In the genomic region with DNA sequence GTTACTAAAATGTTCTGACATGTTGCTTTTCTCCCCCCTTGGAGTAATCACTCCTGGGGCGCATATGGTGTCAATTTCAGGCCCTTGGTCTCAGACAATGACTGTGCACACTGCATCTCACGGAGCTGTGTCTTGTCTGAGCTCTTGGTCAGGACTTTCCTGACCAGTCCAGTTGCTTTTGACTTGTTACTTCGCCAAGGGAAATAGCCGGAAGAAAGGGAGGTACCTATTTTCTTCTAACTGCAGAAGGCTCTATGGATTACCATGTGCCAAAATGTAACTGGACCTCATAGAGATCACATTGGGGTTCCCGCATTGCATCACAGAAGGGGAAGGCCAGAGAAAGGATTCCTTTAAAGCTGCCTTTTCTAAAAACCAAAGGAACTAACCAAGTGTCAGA, we compare ENCODE assay signal across 20 cellular contexts.
A peak's percentile ranks its signal among the peaks of the same experiment; 100 is the strongest.
DNase-seq lines count a peak whose midpoint lies in the region; ATAC-seq and TF ChIP-seq lines count a peak whose summit lies in the region.
"Had no signal": no experiment of that assay in that cellular context is flagged by ENCODE, and none has a peak within 500 bp of the region (broad histone marks: within the 10 kb centered on the region; RNA-seq: fewer than 3 reads in every experiment).

No MANE protein-coding gene starts in this region.

- H3K4me3 ChIP-seq in GM23248 = peak overlapping the region; percentile 1; the same call in 1 of the 2 replicates
- H3K4me3 ChIP-seq in fibroblast of the aortic adventitia (ENCODE audit: low read depth, low read length) = no peak overlapping the region
- H3K4me3 ChIP-seq: ascending aorta, dorsolateral prefrontal cortex, pancreas, SK-N-MC had no signal

- H4K20me1 ChIP-seq in GM23248 (ENCODE audit: insufficient read depth) = no peaks in the 10 kb centered on the region

- H3K4me1 ChIP-seq in GM23248 (ENCODE audit: insufficient read depth) = peaks cover 44% of the 10 kb centered on the region
- H3K4me1 ChIP-seq: ascending aorta had no signal

- peak overlapping the region; percentile 30; the same call in 1 of the 2 replicates for H3K9ac ChIP-seq in GM23248

- no peaks in the 10 kb centered on the region for H3K79me2 ChIP-seq in GM23248 (ENCODE audit: insufficient read depth)

- no peaks in the 10 kb centered on the region for H3K9me3 ChIP-seq in GM23248 (ENCODE audit: low read depth)
- H3K9me3 ChIP-seq: ascending aorta, pancreas had no signal

- 8 to 10% methylated on average over 5 of the region's 5 CpGs for WGBS in GM23248 (ENCODE audit: low coverage in 1 of 2, low lambda C conversion rate in 2 of 2, missing lambda C conversion rate in 2 of 2), 2 experiments

- H3K9me2 ChIP-seq in GM23248 (ENCODE audit: insufficient read depth) = no peaks in the 10 kb centered on the region

- H2AFZ ChIP-seq in GM23248 = no peak overlapping the region

- no peaks in the 10 kb centered on the region for H3K36me3 ChIP-seq in GM23248 (ENCODE audit: low read depth)
- H3K36me3 ChIP-seq: ascending aorta, pancreas had no signal

- TF ChIP-seq CTCF in fibroblast of the aortic adventitia (IDR thresholded peaks at IDR 0.05; ENCODE audit: insufficient read depth, low read length) = no peak

- H3K4me2 ChIP-seq in GM23248 (ENCODE audit: unreplicated experiment) = peak overlapping the region; percentile 40

- H3F3A ChIP-seq in GM23248 (ENCODE audit: insufficient read depth) = peaks cover 41% of the 10 kb centered on the region

- peak overlapping the region; percentile 60 for H3K27ac ChIP-seq in GM23248
- H3K27ac ChIP-seq: ascending aorta, dorsolateral prefrontal cortex, HL-60, SK-N-MC had no signal

- H3K27me3 ChIP-seq in GM23248 (replicated peaks; ENCODE audit: insufficient read depth) = no peaks in the 10 kb centered on the region
- H3K27me3 ChIP-seq: ascending aorta, pancreas had no signal

- DNase-seq in AG20443 (ENCODE audit: low spot score) (peak; percentile 76), GM23248 (peak; percentile 84), fibroblast of the aortic adventitia (ENCODE audit: low read depth) (peak; percentile 69), pons (ENCODE audit: low spot score) (peak; percentile 11), germinal center (ENCODE audit: low spot score) (no peak)
- DNase-seq in stimulated activated CD4-positive, alpha-beta T cell treated with anti-CD3 and anti-CD28 coated beads, Interleukin-15, amount 100 ng/mL, for 24 hours = no peak
- DNase-seq: activated CD4-positive, alpha-beta T cell treated with anti-CD3 and anti-CD28 coated beads, Interleukin-2, amount 50 U/mL, for 1 hour; DMS79; dorsolateral prefrontal cortex; kidney; mesendoderm; naive B cell; NCI-H1105 treated with DMSO at 0.1 percent for 48 hours; T-helper 17 cell had no signal

- ATAC-seq in GM21390 (IDR thresholded peaks at IDR 0.05; ENCODE audit: unreplicated experiment) = no peak
- ATAC-seq in HG02840 (IDR thresholded peaks at IDR 0.05; ENCODE audit: low FRiP score, unreplicated experiment) = no peak
- ATAC-seq: T-helper 17 cell had no signal

- in situ Hi-C loops in GM23248 (cut with MboI) = no loop called here

Comparison
In these comparisons a context has a peak if more than half of its experiments do, and no peak if none do; other contexts are left out.
1. DNase-seq: peak in AG20443 (single experiment), GM23248 (single experiment), fibroblast of the aortic adventitia (single experiment) and pons (single experiment); none in germinal center (single experiment) and stimulated activated CD4-positive, alpha-beta T cell treated with anti-CD3 and anti-CD28 coated beads, Interleukin-15, amount 100 ng/mL, for 24 hours (single experiment).